In genomic region chrX:39563189-39563588, GRCh38 we compare ENCODE assay signal across 22 cellular contexts.
DNase-seq lines count a peak whose midpoint lies in the region; ATAC-seq, FAIRE-seq and TF ChIP-seq lines count a peak whose summit lies in the region.
"Had no signal": no experiment of that assay in that cellular context is flagged by ENCODE, and none has a peak within 500 bp of the region (broad histone marks: within the 10 kb centered on the region; RNA-seq: fewer than 3 reads in every experiment).

No MANE protein-coding gene starts in this region.

- no peak overlapping the region for H3K4me3 Mint-ChIP-seq in stimulated activated naive B cell treated with anti-CD40 and anti-IgM and Interleukin-4, amounts not matched to agents 10 μg/mL and 1 μg/mL and 100 μg/mL, for 72 hours
- H3K4me3 Mint-ChIP-seq: CD4-positive, CD25-positive, alpha-beta regulatory T cell had no signal

- DNase-seq in GM12891 (ENCODE audit: insufficient read length, low spot score) (no peak), MV-4-11 (lab: John Stamatoyannopoulos, UW) (peak; percentile 56), left lobe of liver (ENCODE audit: low spot score) (no peak)
- no peak for DNase-seq in stimulated activated naive B cell treated with anti-CD40 and anti-IgM and Interleukin-4, amounts not matched to agents 10 μg/mL and 1 μg/mL and 100 μg/mL, for 72 hours
- DNase-seq: BE2C; CD4-positive, CD25-positive, alpha-beta regulatory T cell; DMS153; DND-41; Kasumi-1; NCI-H1048; NCI-H1417; NCI-H1694; NCI-H2029 treated with DMSO at 0.1 percent for 48 hours; NCI-H446 treated with DMSO at 0.1 percent for 48 hours; NCI-H526 treated with DMSO at 0.1 percent for 48 hours; PC-3; SK-N-SH; T-helper 2 cell had no signal

- FAIRE-seq in GM12891 (lab: Jason Lieb, UNC) = no peak
- peak; percentile 87 for FAIRE-seq in colon (lab: Jason Lieb, UNC)
- FAIRE-seq: GM19239 had no signal

- peaks cover 5 to 8% of the 10 kb centered on the region in 2 donors for H3K36me3 Mint-ChIP-seq in stimulated activated naive B cell treated with anti-CD40 and anti-IgM and Interleukin-4, amounts not matched to agents 10 μg/mL and 1 μg/mL and 100 μg/mL, for 72 hours
- H3K36me3 Mint-ChIP-seq: CD4-positive, CD25-positive, alpha-beta regulatory T cell had no signal

- no peak overlapping the region for H3K27ac Mint-ChIP-seq in stimulated activated naive B cell treated with anti-CD40 and anti-IgM and Interleukin-4, amounts not matched to agents 10 μg/mL and 1 μg/mL and 100 μg/mL, for 72 hours

- H3K4me1 Mint-ChIP-seq in stimulated activated naive B cell treated with anti-CD40 and anti-IgM and Interleukin-4, amounts not matched to agents 10 μg/mL and 1 μg/mL and 100 μg/mL, for 72 hours = peaks cover 16 to 29% of the 10 kb centered on the region in 2 donors
- H3K4me1 Mint-ChIP-seq: CD4-positive, CD25-positive, alpha-beta regulatory T cell had no signal

- H3K27me3 Mint-ChIP-seq in stimulated activated naive B cell treated with anti-CD40 and anti-IgM and Interleukin-4, amounts not matched to agents 10 μg/mL and 1 μg/mL and 100 μg/mL, for 72 hours = peaks cover 0 to 6% of the 10 kb centered on the region in 2 donors
- H3K27me3 Mint-ChIP-seq: CD4-positive, CD25-positive, alpha-beta regulatory T cell had no signal

- TF ChIP-seq POLR2A in GM12891 (IDR thresholded peaks at IDR 0.05; ENCODE audit: low read depth, low read length) = no peak
- no peak for TF ChIP-seq POLR2A in GM18505 (IDR thresholded peaks at IDR 0.05; ENCODE audit: borderline replicate concordance, extremely low read depth, insufficient read depth, insufficient read length)

- H3K9me3 Mint-ChIP-seq in stimulated activated naive B cell treated with anti-CD40 and anti-IgM and Interleukin-4, amounts not matched to agents 10 μg/mL and 1 μg/mL and 100 μg/mL, for 72 hours = peaks cover 2 to 4% of the 10 kb centered on the region in 2 donors

- peak; percentile 45 to 61 for ATAC-seq in stimulated activated naive B cell treated with anti-CD40 and anti-IgM and Interleukin-4, amounts not matched to agents 10 μg/mL and 1 μg/mL and 100 μg/mL, for 72 hours (replicated peaks)
- ATAC-seq in GM21360 (IDR thresholded peaks at IDR 0.05; ENCODE audit: unreplicated experiment) (no peak), GM18505 (IDR thresholded peaks at IDR 0.05; ENCODE audit: unreplicated experiment) (no peak), left lobe of liver (no peak)
- ATAC-seq: PC-3 had no signal

TF ChIP-seq in GM12891, 5 proteins besides CTCF, POLR2A, EP300 and RAD21:
- TF ChIP-seq SPI1 (IDR thresholded peaks at IDR 0.05; ENCODE audit: low read depth, low read length) = 0 out of 2 replicates have a peak, but pooled peaks have one; percentile 20
- TF ChIP-seq PAX5 (IDR thresholded peaks at IDR 0.05; ENCODE audit: insufficient read depth, low read length, severe bottlenecking) = no peak

Comparison
In these comparisons a context has a peak if more than half of its experiments do, and no peak if none do; other contexts are left out.
1. ATAC-seq: peak in stimulated activated naive B cell treated with anti-CD40 and anti-IgM and Interleukin-4, amounts not matched to agents 10 μg/mL and 1 μg/mL and 100 μg/mL, for 72 hours (2 of 2); none in GM21360 (single experiment), GM18505 (single experiment) and left lobe of liver (single experiment).